In genomic region chr2:216210711-216211131, GRCh38 we compare ENCODE assay signal across 1 cellular context.
TF ChIP-seq lines count a peak whose summit lies in the region.

No MANE protein-coding gene starts in this region.

TF ChIP-seq in HepG2, 621 proteins besides CTCF, POLR2A, EP300 and RAD21:
- no peak for TF ChIP-seq KIAA2018 (CRISPR knock-in tag; IDR thresholded peaks at IDR 0.05; ENCODE audit: borderline replicate concordance)
- TF ChIP-seq ZNF264 (CRISPR knock-in tag; IDR thresholded peaks at IDR 0.05): no peak
- no peak for TF ChIP-seq KLF15 (CRISPR knock-in tag; IDR thresholded peaks at IDR 0.05; ENCODE audit: borderline replicate concordance)
- TF ChIP-seq MLXIP (CRISPR knock-in tag; IDR thresholded peaks at IDR 0.05; ENCODE audit: borderline replicate concordance): no peak
- TF ChIP-seq ESRRA (CRISPR knock-in tag; IDR thresholded peaks at IDR 0.05; ENCODE audit: low read depth): no peak
- no peak for TF ChIP-seq ZSCAN29 (CRISPR knock-in tag; conservative IDR thresholded peaks at IDR 0.05)
- TF ChIP-seq GTF2F1 (IDR thresholded peaks at IDR 0.05; ENCODE audit: low read length): no peak
- TF ChIP-seq ZNF713 (CRISPR knock-in tag; IDR thresholded peaks at IDR 0.05): no peak
- no peak for TF ChIP-seq ZNF30 (CRISPR knock-in tag; IDR thresholded peaks at IDR 0.05)
- no peak for TF ChIP-seq HDAC2 (CRISPR knock-in tag; IDR thresholded peaks at IDR 0.05)
- no peak for TF ChIP-seq TBX2 (CRISPR knock-in tag; IDR thresholded peaks at IDR 0.05; ENCODE audit: borderline replicate concordance)
- no peak for TF ChIP-seq SMAD1 (CRISPR knock-in tag; IDR thresholded peaks at IDR 0.05; ENCODE audit: borderline replicate concordance, low read depth)
- TF ChIP-seq BRF2 (CRISPR knock-in tag; IDR thresholded peaks at IDR 0.05): no peak
- TF ChIP-seq ZNF652 (CRISPR knock-in tag; IDR thresholded peaks at IDR 0.05; ENCODE audit: borderline replicate concordance, low read depth): no peak
- TF ChIP-seq ZNF674 (CRISPR knock-in tag; IDR thresholded peaks at IDR 0.05; ENCODE audit: low read depth): no peak
- TF ChIP-seq GLMP (CRISPR knock-in tag; IDR thresholded peaks at IDR 0.05; ENCODE audit: borderline replicate concordance): no peak
- no peak for TF ChIP-seq ZNF451 (CRISPR knock-in tag; IDR thresholded peaks at IDR 0.05)
- no peak for TF ChIP-seq TBX3 (IDR thresholded peaks at IDR 0.05; ENCODE audit: borderline replicate concordance)
- no peak for TF ChIP-seq ZNF562 (CRISPR knock-in tag; IDR thresholded peaks at IDR 0.05; ENCODE audit: borderline replicate concordance)
- no peak for TF ChIP-seq RARG (CRISPR knock-in tag; IDR thresholded peaks at IDR 0.05; ENCODE audit: low read depth)
